32 cellular contexts compared by ENCODE assay signal in genomic region chr12:10571141-10571540, GRCh38.
"Had no signal": no experiment of that assay in that cellular context is flagged by ENCODE, and none has a peak within 500 bp of the region (broad histone marks: within the 10 kb centered on the region; RNA-seq: fewer than 3 reads in every experiment).

No MANE protein-coding gene starts in this region.

- H3K36me3 Mint-ChIP-seq: activated CD4-positive, alpha-beta memory T cell treated with anti-CD3 and anti-CD28 coated beads for 36 hours; stimulated activated memory B cell treated with anti-CD40 and anti-IgM and Interleukin-4, amounts not matched to agents 10 μg/mL and 1 μg/mL and 100 μg/mL, for 72 hours had no signal

- H3K4me3 Mint-ChIP-seq: activated CD4-positive, alpha-beta memory T cell treated with anti-CD3 and anti-CD28 coated beads for 36 hours; activated CD4-positive, alpha-beta T cell treated with anti-CD3 and anti-CD28 coated beads, Interleukin-2, amount 10 ng/mL, durations not matched to agents 24 days and 14 days; activated T-cell treated with anti-CD3 and anti-CD28 coated beads, Interleukin-2, amount 50 U/mL, for 4 hours; activated T-helper 17 cell treated with anti-CD3 and anti-CD28 coated beads, Interleukin-2, amount 50 U/mL, for 72 hours; central memory CD8-positive, alpha-beta T cell; neural crest cell; stimulated activated memory B cell treated with anti-CD40 and anti-IgM and Interleukin-4, amounts not matched to agents 10 μg/mL and 1 μg/mL and 100 μg/mL, for 72 hours; stimulated activated naive CD8-positive, alpha-beta T cell treated with anti-CD3 and anti-CD28 coated beads, Interleukin-15, amount 100 ng/mL, for 72 hours; T-helper 17 cell had no signal

- H3K36me3 ChIP-seq: esophagus squamous epithelium, heart right ventricle, left lung, pancreas, sigmoid colon, upper lobe of left lung, vagina had no signal

- H3K9me3 ChIP-seq: esophagus squamous epithelium, heart right ventricle, left lung, pancreas, psoas muscle, sigmoid colon, upper lobe of left lung, vagina had no signal

- H3K4me1 Mint-ChIP-seq: activated CD4-positive, alpha-beta T cell treated with anti-CD3 and anti-CD28 coated beads, Interleukin-2, amount 10 ng/mL, durations not matched to agents 24 days and 14 days; activated T-helper 17 cell treated with anti-CD3 and anti-CD28 coated beads, Interleukin-2, amount 50 U/mL, for 72 hours; neural crest cell; stimulated activated memory B cell treated with anti-CD40 and anti-IgM and Interleukin-4, amounts not matched to agents 10 μg/mL and 1 μg/mL and 100 μg/mL, for 72 hours; T-helper 17 cell had no signal

- H3K9me3 Mint-ChIP-seq: activated CD4-positive, alpha-beta memory T cell treated with anti-CD3 and anti-CD28 coated beads for 36 hours; activated CD4-positive, alpha-beta T cell treated with anti-CD3 and anti-CD28 coated beads, Interleukin-2, amount 10 ng/mL, durations not matched to agents 24 days and 14 days; activated T-cell treated with anti-CD3 and anti-CD28 coated beads, Interleukin-2, amount 50 U/mL, for 4 hours; activated T-helper 17 cell treated with anti-CD3 and anti-CD28 coated beads, Interleukin-2, amount 50 U/mL, for 72 hours; central memory CD8-positive, alpha-beta T cell; stimulated activated memory B cell treated with anti-CD40 and anti-IgM and Interleukin-4, amounts not matched to agents 10 μg/mL and 1 μg/mL and 100 μg/mL, for 72 hours had no signal

- H3K27ac Mint-ChIP-seq: activated CD4-positive, alpha-beta memory T cell treated with anti-CD3 and anti-CD28 coated beads for 36 hours; activated CD4-positive, alpha-beta T cell treated with anti-CD3 and anti-CD28 coated beads, Interleukin-2, amount 10 ng/mL, durations not matched to agents 24 days and 14 days; activated T-helper 17 cell treated with anti-CD3 and anti-CD28 coated beads, Interleukin-2, amount 50 U/mL, for 72 hours; stimulated activated memory B cell treated with anti-CD40 and anti-IgM and Interleukin-4, amounts not matched to agents 10 μg/mL and 1 μg/mL and 100 μg/mL, for 72 hours; T-helper 17 cell had no signal

- H3K27me3 Mint-ChIP-seq: central memory CD8-positive, alpha-beta T cell; stimulated activated naive CD8-positive, alpha-beta T cell treated with anti-CD3 and anti-CD28 coated beads, Interleukin-15, amount 100 ng/mL, for 72 hours had no signal

- H3K27me3 ChIP-seq: esophagus squamous epithelium, left lung, pancreas, upper lobe of left lung, vagina had no signal

- H3K4me1 ChIP-seq: esophagus squamous epithelium, heart right ventricle, left lung, pancreas, psoas muscle, sigmoid colon, upper lobe of left lung, vagina had no signal

- DNase-seq: activated CD4-positive, alpha-beta memory T cell treated with anti-CD3 and anti-CD28 coated beads for 36 hours; activated CD4-positive, alpha-beta T cell treated with anti-CD3 and anti-CD28 coated beads, Interleukin-2, amount 10 ng/mL, durations not matched to agents 24 days and 14 days; activated CD4-positive, CD25-positive, alpha-beta regulatory T cell treated with anti-CD3 and anti-CD28 coated beads, Interleukin-2, amount 50 U/mL, for 72 hours; activated gamma-delta T cell treated with Interleukin-2 at 50 U/mL for 16 hours; activated naive CD4-positive, alpha-beta T cell treated with anti-CD3 and anti-CD28 coated beads, Interleukin-2, amount 50 U/mL, for 16 hours; activated T-cell treated with anti-CD3 and anti-CD28 coated beads, Interleukin-2, amount 50 U/mL, for 4 hours; dermis blood vessel endothelial cell; effector CD4-positive, alpha-beta T cell; esophagus squamous epithelium; foreskin melanocyte; heart right ventricle; kidney glomerular epithelial cell; left lung; nucleus accumbens; pancreas; psoas muscle; sigmoid colon; small intestine; stimulated activated CD4-positive, alpha-beta T cell treated with anti-CD3 and anti-CD28 coated beads, Interleukin-4, amount 100 ng/mL, for 4 hours; stimulated activated CD8-positive, alpha-beta memory T cell treated with anti-CD3 and anti-CD28 coated beads, Interleukin-4, amount 100 ng/mL, for 48 hours; stimulated activated naive CD8-positive, alpha-beta T cell treated with anti-CD3 and anti-CD28 coated beads, Interleukin-15, amount 100 ng/mL, for 72 hours; substantia nigra; T-helper 17 cell; T1000; upper lobe of left lung had no signal

- ATAC-seq: activated T-cell treated with anti-CD3 and anti-CD28 coated beads, Interleukin-2, amount 50 U/mL, for 4 hours; activated T-helper 17 cell treated with anti-CD3 and anti-CD28 coated beads, Interleukin-2, amount 50 U/mL, for 72 hours; heart right ventricle; pancreas; psoas muscle; stimulated activated memory B cell treated with anti-CD40 and anti-IgM and Interleukin-4, amounts not matched to agents 10 μg/mL and 1 μg/mL and 100 μg/mL, for 72 hours; stimulated activated naive CD8-positive, alpha-beta T cell treated with anti-CD3 and anti-CD28 coated beads, Interleukin-15, amount 100 ng/mL, for 72 hours; T-helper 17 cell had no signal

- H3K4me3 ChIP-seq: esophagus squamous epithelium, heart right ventricle, left lung, lung, pancreas, psoas muscle, sigmoid colon, upper lobe of left lung, vagina had no signal

- H3K27ac ChIP-seq: epithelial cell of prostate, esophagus squamous epithelium, heart right ventricle, pancreas, psoas muscle, sigmoid colon, upper lobe of left lung, vagina had no signal
